19 cellular contexts compared by ENCODE assay signal in genomic region chr9:74078647-74079046, GRCh38.
DNase-seq lines count a peak whose midpoint lies in the region; FAIRE-seq and TF ChIP-seq lines count a peak whose summit lies in the region.
"Had no signal": no experiment of that assay in that cellular context is flagged by ENCODE, and none has a peak within 500 bp of the region (broad histone marks: within the 10 kb centered on the region; RNA-seq: fewer than 3 reads in every experiment).

No MANE protein-coding gene starts in this region.

- H3K27me3 ChIP-seq in HUES64 (ENCODE audit: insufficient read depth, low read length): no peaks in the 10 kb centered on the region
- H3K27me3 ChIP-seq: heart right ventricle, right atrium auricular region had no signal

- H3K9me3 Mint-ChIP-seq in immature natural killer cell: peaks cover 0 to 15% (median 2%) of the 10 kb centered on the region in 6 donors

- peaks cover 11% of the 10 kb centered on the region; the same call in 1 of the 2 replicates for H3K36me3 ChIP-seq in HUES64 (ENCODE audit: insufficient read depth, low read length)
- H3K36me3 ChIP-seq: heart right ventricle, right atrium auricular region had no signal

- H3K4me1 Mint-ChIP-seq in immature natural killer cell: no peaks in the 10 kb centered on the region
- H3K4me1 Mint-ChIP-seq: CD4-positive, alpha-beta memory T cell; nephron progenitor cell had no signal

- H3K4me3 ChIP-seq in HUES64 (ENCODE audit: low read length) (no peak overlapping the region), iPS-18c (ENCODE audit: insufficient read depth, low read depth, low read length) (peak overlapping the region; percentile 10; the same call in 1 of the 2 replicates)
- H3K4me3 ChIP-seq: GM23248, heart right ventricle, K562, right atrium auricular region had no signal

- H3K36me3 Mint-ChIP-seq in immature natural killer cell: peaks cover 0 to 7% (median 1%) of the 10 kb centered on the region in 3 donors

- no peak overlapping the region for H3K27ac Mint-ChIP-seq in immature natural killer cell
- H3K27ac Mint-ChIP-seq: CD4-positive, alpha-beta memory T cell; nephron progenitor cell had no signal

- peak; percentile 13 for DNase-seq in 8988T
- peak; percentile 91 for DNase-seq in astrocyte of the hippocampus (ENCODE audit: low read depth, low spot score)
- no peak for DNase-seq in immature natural killer cell
- DNase-seq in GM12892 (ENCODE audit: insufficient read length): no peak
- no peak for DNase-seq in DMS 273 treated with DMSO at 0.1 percent for 48 hours (lab: John Stamatoyannopoulos, UW)
- DNase-seq in activated effector memory CD4-positive, alpha-beta T cell treated with Interleukin-2 at 50 U/mL for 16 hours: no peak
- DNase-seq: activated naive CD4-positive, alpha-beta T cell treated with Interleukin-2 at 50 U/mL for 16 hours; CD4-positive, alpha-beta memory T cell; GM23248; heart right ventricle; left ventricle myocardium superior; nephron progenitor cell; SK-N-SH; stimulated activated CD4-positive, alpha-beta T cell treated with anti-CD3 and anti-CD28 coated beads, Interleukin-4, amount 100 ng/mL, for 1 hour had no signal

- no peak for FAIRE-seq in GM12892 (lab: Jason Lieb, UNC)
- FAIRE-seq: A204.1, K562 had no signal

- H3K27ac ChIP-seq in HUES64 (ENCODE audit: low read depth, low read length): peak overlapping the region; percentile 8
- H3K27ac ChIP-seq: GM23248, heart right ventricle, right atrium auricular region had no signal

- H3K4me1 ChIP-seq in HUES64 (ENCODE audit: insufficient read depth, low read length): peaks cover 38% of the 10 kb centered on the region
- H3K4me1 ChIP-seq: heart right ventricle, right atrium auricular region had no signal

- no peak overlapping the region for H3K4me3 Mint-ChIP-seq in immature natural killer cell
- H3K4me3 Mint-ChIP-seq: CD4-positive, alpha-beta memory T cell; nephron progenitor cell had no signal

- H3K9me3 ChIP-seq in HUES64 (ENCODE audit: insufficient read depth, low read depth, low read length) (peaks cover 21% of the 10 kb centered on the region), iPS-18c (ENCODE audit: control insufficient read depth, insufficient read depth, low read length) (no peaks in the 10 kb centered on the region)
- H3K9me3 ChIP-seq: SK-N-SH had no signal

- H3K27me3 Mint-ChIP-seq in immature natural killer cell (ENCODE audit: low read depth in 3 of 3): peaks cover 0 to 3% (median 0%) of the 10 kb centered on the region in 3 donors
- H3K27me3 Mint-ChIP-seq: CD4-positive, alpha-beta memory T cell had no signal

- no peak for TF ChIP-seq POLR2A in GM12892 (IDR thresholded peaks at IDR 0.05; ENCODE audit: low read depth, low read length)

- peak overlapping the region; percentile 42; the same call in 1 of the 2 replicates for H3K9ac ChIP-seq in HUES64 (ENCODE audit: low read depth, low read length)
- H3K9ac ChIP-seq: GM23248, SK-N-SH had no signal

Comparison
In these comparisons a context has a peak if more than half of its experiments do, and no peak if none do; other contexts are left out.
1. DNase-seq: peak in 8988T (single experiment) and astrocyte of the hippocampus (single experiment); none in immature natural killer cell (0 of 3), GM12892 (single experiment), DMS 273 treated with DMSO at 0.1 percent for 48 hours (single experiment) and activated effector memory CD4-positive, alpha-beta T cell treated with Interleukin-2 at 50 U/mL for 16 hours (single experiment).